In genomic region chr7:37216923-37217322, GRCh38 we compare ENCODE assay signal across 1 cellular context.
TF ChIP-seq lines count a peak whose summit lies in the region.

No MANE protein-coding gene starts in this region.

TF ChIP-seq in WTC11, 78 proteins besides CTCF, POLR2A, EP300 and RAD21 (continued from another document):
- TF ChIP-seq EMX1 (CRISPR knock-in tag; IDR thresholded peaks at IDR 0.05) (no peak), ZNF671 (CRISPR knock-in tag; IDR thresholded peaks at IDR 0.05) (no peak), SP1 (CRISPR knock-in tag; conservative IDR thresholded peaks at IDR 0.05) (no peak)
